In the genomic region with DNA sequence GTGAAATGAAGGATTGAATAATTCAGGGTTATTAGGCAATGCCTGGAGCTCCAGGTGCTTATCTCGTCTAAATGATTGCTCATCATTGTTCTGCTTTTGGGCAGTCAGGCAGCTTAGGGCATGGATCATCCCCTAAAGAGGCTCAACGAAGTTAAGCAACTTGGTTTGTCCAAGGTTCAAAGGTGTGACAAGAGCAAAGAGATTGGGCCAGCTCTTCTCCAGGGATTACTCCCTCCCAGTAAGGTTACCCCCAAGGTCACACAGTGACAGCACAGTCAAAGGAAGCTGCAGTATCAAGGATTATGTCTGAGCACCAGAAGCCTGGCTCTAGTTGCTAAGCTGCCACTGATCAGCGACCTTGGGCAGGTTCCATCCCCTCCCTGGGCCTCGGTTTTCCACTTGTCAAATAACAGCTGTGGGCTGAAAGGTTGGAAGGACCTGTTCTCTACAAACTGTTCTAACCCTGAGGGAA, we compare ENCODE assay signal across 1 cellular context.
TF ChIP-seq lines count a peak whose summit lies in the region.

No MANE protein-coding gene starts in this region.

TF ChIP-seq in HepG2, 621 proteins besides CTCF, POLR2A, EP300 and RAD21 (continued from another document and continues in another):
- TF ChIP-seq, protein P1, sequence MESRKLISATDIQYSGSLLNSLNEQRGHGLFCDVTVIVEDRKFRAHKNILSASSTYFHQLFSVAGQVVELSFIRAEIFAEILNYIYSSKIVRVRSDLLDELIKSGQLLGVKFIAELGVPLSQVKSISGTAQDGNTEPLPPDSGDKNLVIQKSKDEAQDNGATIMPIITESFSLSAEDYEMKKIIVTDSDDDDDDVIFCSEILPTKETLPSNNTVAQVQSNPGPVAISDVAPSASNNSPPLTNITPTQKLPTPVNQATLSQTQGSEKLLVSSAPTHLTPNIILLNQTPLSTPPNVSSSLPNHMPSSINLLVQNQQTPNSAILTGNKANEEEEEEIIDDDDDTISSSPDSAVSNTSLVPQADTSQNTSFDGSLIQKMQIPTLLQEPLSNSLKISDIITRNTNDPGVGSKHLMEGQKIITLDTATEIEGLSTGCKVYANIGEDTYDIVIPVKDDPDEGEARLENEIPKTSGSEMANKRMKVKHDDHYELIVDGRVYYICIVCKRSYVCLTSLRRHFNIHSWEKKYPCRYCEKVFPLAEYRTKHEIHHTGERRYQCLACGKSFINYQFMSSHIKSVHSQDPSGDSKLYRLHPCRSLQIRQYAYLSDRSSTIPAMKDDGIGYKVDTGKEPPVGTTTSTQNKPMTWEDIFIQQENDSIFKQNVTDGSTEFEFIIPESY (CRISPR knock-in tag; IDR thresholded peaks at IDR 0.05): peak; percentile 65; the same call in 1 of the 2 replicates
- TF ChIP-seq KAT2B (IDR thresholded peaks at IDR 0.05; ENCODE audit: borderline replicate concordance, low read depth, low read length): no peak
- TF ChIP-seq, protein P2, sequence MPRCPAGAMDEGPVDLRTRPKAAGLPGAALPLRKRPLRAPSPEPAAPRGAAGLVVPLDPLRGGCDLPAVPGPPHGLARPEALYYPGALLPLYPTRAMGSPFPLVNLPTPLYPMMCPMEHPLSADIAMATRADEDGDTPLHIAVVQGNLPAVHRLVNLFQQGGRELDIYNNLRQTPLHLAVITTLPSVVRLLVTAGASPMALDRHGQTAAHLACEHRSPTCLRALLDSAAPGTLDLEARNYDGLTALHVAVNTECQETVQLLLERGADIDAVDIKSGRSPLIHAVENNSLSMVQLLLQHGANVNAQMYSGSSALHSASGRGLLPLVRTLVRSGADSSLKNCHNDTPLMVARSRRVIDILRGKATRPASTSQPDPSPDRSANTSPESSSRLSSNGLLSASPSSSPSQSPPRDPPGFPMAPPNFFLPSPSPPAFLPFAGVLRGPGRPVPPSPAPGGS (CRISPR knock-in tag; IDR thresholded peaks at IDR 0.05): no peak
- TF ChIP-seq MAZ (IDR thresholded peaks at IDR 0.05; ENCODE audit: borderline replicate concordance, low read depth, low read length): 0 out of 2 replicates have a peak, but pooled peaks have one; percentile 32
- peak; percentile 72; the same call in 1 of the 2 replicates for TF ChIP-seq MAZ (CRISPR knock-in tag; IDR thresholded peaks at IDR 0.05; ENCODE audit: low read depth)
- TF ChIP-seq TBL1XR1 (IDR thresholded peaks at IDR 0.05; ENCODE audit: borderline replicate concordance, low read length, partially characterized antibody): peak; percentile 40
- peak; percentile 89 for TF ChIP-seq MTA1 (CRISPR knock-in tag; IDR thresholded peaks at IDR 0.05; ENCODE audit: borderline replicate concordance)
- TF ChIP-seq HNRNPL (IDR thresholded peaks at IDR 0.05; ENCODE audit: low read depth, low read length): no peak
- TF ChIP-seq ZNF660 (CRISPR knock-in tag; IDR thresholded peaks at IDR 0.05; ENCODE audit: borderline replicate concordance, low read depth): no peak
- TF ChIP-seq ZNF232 (CRISPR knock-in tag; IDR thresholded peaks at IDR 0.05; ENCODE audit: borderline replicate concordance): no peak
- TF ChIP-seq, protein P3, sequence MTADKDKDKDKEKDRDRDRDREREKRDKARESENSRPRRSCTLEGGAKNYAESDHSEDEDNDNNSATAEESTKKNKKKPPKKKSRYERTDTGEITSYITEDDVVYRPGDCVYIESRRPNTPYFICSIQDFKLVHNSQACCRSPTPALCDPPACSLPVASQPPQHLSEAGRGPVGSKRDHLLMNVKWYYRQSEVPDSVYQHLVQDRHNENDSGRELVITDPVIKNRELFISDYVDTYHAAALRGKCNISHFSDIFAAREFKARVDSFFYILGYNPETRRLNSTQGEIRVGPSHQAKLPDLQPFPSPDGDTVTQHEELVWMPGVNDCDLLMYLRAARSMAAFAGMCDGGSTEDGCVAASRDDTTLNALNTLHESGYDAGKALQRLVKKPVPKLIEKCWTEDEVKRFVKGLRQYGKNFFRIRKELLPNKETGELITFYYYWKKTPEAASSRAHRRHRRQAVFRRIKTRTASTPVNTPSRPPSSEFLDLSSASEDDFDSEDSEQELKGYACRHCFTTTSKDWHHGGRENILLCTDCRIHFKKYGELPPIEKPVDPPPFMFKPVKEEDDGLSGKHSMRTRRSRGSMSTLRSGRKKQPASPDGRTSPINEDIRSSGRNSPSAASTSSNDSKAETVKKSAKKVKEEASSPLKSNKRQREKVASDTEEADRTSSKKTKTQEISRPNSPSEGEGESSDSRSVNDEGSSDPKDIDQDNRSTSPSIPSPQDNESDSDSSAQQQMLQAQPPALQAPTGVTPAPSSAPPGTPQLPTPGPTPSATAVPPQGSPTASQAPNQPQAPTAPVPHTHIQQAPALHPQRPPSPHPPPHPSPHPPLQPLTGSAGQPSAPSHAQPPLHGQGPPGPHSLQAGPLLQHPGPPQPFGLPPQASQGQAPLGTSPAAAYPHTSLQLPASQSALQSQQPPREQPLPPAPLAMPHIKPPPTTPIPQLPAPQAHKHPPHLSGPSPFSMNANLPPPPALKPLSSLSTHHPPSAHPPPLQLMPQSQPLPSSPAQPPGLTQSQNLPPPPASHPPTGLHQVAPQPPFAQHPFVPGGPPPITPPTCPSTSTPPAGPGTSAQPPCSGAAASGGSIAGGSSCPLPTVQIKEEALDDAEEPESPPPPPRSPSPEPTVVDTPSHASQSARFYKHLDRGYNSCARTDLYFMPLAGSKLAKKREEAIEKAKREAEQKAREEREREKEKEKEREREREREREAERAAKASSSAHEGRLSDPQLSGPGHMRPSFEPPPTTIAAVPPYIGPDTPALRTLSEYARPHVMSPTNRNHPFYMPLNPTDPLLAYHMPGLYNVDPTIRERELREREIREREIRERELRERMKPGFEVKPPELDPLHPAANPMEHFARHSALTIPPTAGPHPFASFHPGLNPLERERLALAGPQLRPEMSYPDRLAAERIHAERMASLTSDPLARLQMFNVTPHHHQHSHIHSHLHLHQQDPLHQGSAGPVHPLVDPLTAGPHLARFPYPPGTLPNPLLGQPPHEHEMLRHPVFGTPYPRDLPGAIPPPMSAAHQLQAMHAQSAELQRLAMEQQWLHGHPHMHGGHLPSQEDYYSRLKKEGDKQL (CRISPR knock-in tag; IDR thresholded peaks at IDR 0.05; ENCODE audit: low read depth): peak; percentile 79
- TF ChIP-seq, protein P4, sequence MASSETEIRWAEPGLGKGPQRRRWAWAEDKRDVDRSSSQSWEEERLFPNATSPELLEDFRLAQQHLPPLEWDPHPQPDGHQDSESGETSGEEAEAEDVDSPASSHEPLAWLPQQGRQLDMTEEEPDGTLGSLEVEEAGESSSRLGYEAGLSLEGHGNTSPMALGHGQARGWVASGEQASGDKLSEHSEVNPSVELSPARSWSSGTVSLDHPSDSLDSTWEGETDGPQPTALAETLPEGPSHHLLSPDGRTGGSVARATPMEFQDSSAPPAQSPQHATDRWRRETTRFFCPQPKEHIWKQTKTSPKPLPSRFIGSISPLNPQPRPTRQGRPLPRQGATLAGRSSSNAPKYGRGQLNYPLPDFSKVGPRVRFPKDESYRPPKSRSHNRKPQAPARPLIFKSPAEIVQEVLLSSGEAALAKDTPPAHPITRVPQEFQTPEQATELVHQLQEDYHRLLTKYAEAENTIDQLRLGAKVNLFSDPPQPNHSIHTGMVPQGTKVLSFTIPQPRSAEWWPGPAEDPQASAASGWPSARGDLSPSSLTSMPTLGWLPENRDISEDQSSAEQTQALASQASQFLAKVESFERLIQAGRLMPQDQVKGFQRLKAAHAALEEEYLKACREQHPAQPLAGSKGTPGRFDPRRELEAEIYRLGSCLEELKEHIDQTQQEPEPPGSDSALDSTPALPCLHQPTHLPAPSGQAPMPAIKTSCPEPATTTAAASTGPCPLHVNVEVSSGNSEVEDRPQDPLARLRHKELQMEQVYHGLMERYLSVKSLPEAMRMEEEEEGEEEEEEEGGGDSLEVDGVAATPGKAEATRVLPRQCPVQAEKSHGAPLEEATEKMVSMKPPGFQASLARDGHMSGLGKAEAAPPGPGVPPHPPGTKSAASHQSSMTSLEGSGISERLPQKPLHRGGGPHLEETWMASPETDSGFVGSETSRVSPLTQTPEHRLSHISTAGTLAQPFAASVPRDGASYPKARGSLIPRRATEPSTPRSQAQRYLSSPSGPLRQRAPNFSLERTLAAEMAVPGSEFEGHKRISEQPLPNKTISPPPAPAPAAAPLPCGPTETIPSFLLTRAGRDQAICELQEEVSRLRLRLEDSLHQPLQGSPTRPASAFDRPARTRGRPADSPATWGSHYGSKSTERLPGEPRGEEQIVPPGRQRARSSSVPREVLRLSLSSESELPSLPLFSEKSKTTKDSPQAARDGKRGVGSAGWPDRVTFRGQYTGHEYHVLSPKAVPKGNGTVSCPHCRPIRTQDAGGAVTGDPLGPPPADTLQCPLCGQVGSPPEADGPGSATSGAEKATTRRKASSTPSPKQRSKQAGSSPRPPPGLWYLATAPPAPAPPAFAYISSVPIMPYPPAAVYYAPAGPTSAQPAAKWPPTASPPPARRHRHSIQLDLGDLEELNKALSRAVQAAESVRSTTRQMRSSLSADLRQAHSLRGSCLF (CRISPR knock-in tag; IDR thresholded peaks at IDR 0.05; ENCODE audit: borderline replicate concordance): no peak
- TF ChIP-seq SYNCRIP (IDR thresholded peaks at IDR 0.05; ENCODE audit: insufficient read depth, low read depth, low read length): no peak
- TF ChIP-seq GATA4 (IDR thresholded peaks at IDR 0.05; ENCODE audit: borderline replicate concordance, low read depth): 0 out of 2 replicates have a peak, but pooled peaks have one; percentile 7
- TF ChIP-seq TP53 (CRISPR knock-in tag; conservative IDR thresholded peaks at IDR 0.05): no peak
- TF ChIP-seq ZNF367 (CRISPR knock-in tag; IDR thresholded peaks at IDR 0.05; ENCODE audit: borderline replicate concordance): no peak
- 0 out of 2 replicates have a peak, but pooled peaks have one; percentile 61 for TF ChIP-seq FOXJ3 (CRISPR knock-in tag; IDR thresholded peaks at IDR 0.05; ENCODE audit: borderline replicate concordance)
- TF ChIP-seq SOX6 (IDR thresholded peaks at IDR 0.05): no peak
- peak; percentile 97 for TF ChIP-seq SOX6 (CRISPR knock-in tag; IDR thresholded peaks at IDR 0.05)
- TF ChIP-seq ZNF670 (CRISPR knock-in tag; IDR thresholded peaks at IDR 0.05; ENCODE audit: borderline replicate concordance): no peak
- TF ChIP-seq GTF2F1 (IDR thresholded peaks at IDR 0.05; ENCODE audit: low read length): no peak
- peak; percentile 77; the same call in 1 of the 2 replicates for TF ChIP-seq ZBTB7B (CRISPR knock-in tag; IDR thresholded peaks at IDR 0.05)
- TF ChIP-seq, protein P5, sequence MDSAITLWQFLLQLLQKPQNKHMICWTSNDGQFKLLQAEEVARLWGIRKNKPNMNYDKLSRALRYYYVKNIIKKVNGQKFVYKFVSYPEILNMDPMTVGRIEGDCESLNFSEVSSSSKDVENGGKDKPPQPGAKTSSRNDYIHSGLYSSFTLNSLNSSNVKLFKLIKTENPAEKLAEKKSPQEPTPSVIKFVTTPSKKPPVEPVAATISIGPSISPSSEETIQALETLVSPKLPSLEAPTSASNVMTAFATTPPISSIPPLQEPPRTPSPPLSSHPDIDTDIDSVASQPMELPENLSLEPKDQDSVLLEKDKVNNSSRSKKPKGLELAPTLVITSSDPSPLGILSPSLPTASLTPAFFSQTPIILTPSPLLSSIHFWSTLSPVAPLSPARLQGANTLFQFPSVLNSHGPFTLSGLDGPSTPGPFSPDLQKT (CRISPR knock-in tag; IDR thresholded peaks at IDR 0.05; ENCODE audit: borderline replicate concordance): no peak
- TF ChIP-seq ZNF296 (CRISPR knock-in tag; conservative IDR thresholded peaks at IDR 0.05): no peak
- TF ChIP-seq NR1H2 (CRISPR knock-in tag; IDR thresholded peaks at IDR 0.05; ENCODE audit: borderline replicate concordance, low read depth): no peak
- peak; percentile 90 for TF ChIP-seq REPIN1 (CRISPR knock-in tag; IDR thresholded peaks at IDR 0.05; ENCODE audit: borderline replicate concordance, low read depth)
- peak; percentile 60 for TF ChIP-seq NFYB (CRISPR knock-in tag; IDR thresholded peaks at IDR 0.05)
- TF ChIP-seq ATRX (CRISPR knock-in tag; IDR thresholded peaks at IDR 0.05; ENCODE audit: borderline replicate concordance): no peak
- no peak for TF ChIP-seq HOXD1 (CRISPR knock-in tag; IDR thresholded peaks at IDR 0.05)
- TF ChIP-seq, protein P6, sequence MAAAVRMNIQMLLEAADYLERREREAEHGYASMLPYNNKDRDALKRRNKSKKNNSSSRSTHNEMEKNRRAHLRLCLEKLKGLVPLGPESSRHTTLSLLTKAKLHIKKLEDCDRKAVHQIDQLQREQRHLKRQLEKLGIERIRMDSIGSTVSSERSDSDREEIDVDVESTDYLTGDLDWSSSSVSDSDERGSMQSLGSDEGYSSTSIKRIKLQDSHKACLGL (CRISPR knock-in tag; IDR thresholded peaks at IDR 0.05): no peak
- TF ChIP-seq SIX1 (CRISPR knock-in tag; IDR thresholded peaks at IDR 0.05; ENCODE audit: borderline replicate concordance): 0 out of 2 replicates have a peak, but pooled peaks have one; percentile 50
- TF ChIP-seq ZNF788 (CRISPR knock-in tag; IDR thresholded peaks at IDR 0.05; ENCODE audit: borderline replicate concordance): peak; percentile 76; the same call in 1 of the 2 replicates
- TF ChIP-seq, protein P7, sequence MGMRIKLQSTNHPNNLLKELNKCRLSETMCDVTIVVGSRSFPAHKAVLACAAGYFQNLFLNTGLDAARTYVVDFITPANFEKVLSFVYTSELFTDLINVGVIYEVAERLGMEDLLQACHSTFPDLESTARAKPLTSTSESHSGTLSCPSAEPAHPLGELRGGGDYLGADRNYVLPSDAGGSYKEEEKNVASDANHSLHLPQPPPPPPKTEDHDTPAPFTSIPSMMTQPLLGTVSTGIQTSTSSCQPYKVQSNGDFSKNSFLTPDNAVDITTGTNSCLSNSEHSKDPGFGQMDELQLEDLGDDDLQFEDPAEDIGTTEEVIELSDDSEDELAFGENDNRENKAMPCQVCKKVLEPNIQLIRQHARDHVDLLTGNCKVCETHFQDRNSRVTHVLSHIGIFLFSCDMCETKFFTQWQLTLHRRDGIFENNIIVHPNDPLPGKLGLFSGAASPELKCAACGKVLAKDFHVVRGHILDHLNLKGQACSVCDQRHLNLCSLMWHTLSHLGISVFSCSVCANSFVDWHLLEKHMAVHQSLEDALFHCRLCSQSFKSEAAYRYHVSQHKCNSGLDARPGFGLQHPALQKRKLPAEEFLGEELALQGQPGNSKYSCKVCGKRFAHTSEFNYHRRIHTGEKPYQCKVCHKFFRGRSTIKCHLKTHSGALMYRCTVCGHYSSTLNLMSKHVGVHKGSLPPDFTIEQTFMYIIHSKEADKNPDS (CRISPR knock-in tag; IDR thresholded peaks at IDR 0.05): peak; percentile 97
- TF ChIP-seq, protein P8, sequence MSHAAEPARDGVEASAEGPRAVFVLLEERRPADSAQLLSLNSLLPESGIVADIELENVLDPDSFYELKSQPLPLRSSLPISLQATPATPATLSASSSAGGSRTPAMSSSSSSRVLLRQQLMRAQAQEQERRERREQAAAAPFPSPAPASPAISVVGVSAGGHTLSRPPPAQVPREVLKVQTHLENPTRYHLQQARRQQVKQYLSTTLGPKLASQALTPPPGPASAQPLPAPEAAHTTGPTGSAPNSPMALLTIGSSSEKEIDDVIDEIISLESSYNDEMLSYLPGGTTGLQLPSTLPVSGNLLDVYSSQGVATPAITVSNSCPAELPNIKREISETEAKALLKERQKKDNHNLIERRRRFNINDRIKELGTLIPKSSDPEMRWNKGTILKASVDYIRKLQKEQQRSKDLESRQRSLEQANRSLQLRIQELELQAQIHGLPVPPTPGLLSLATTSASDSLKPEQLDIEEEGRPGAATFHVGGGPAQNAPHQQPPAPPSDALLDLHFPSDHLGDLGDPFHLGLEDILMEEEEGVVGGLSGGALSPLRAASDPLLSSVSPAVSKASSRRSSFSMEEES (CRISPR knock-in tag; IDR thresholded peaks at IDR 0.05): peak; percentile 73; the same call in 1 of the 2 replicates
- no peak for TF ChIP-seq ETV6 (CRISPR knock-in tag; conservative IDR thresholded peaks at IDR 0.05)
- TF ChIP-seq ZNF775 (CRISPR knock-in tag; IDR thresholded peaks at IDR 0.05; ENCODE audit: borderline replicate concordance): no peak
